ENCODE assay signal across 9 cellular contexts in genomic region chr20:34312024-34312460, GRCh38. TPM values are rescaled to one million over a fixed set of nuclear protein-coding genes. Genes with fewer than 3 reads are reported as not detected.
DNase-seq lines count a peak whose midpoint lies in the region; ATAC-seq, FAIRE-seq and TF ChIP-seq lines count a peak whose summit lies in the region.
"Had no signal": no experiment of that assay in that cellular context is flagged by ENCODE, and none has a peak within 500 bp of the region (broad histone marks: within the 10 kb centered on the region; RNA-seq: fewer than 3 reads in every experiment).

No MANE protein-coding gene starts in this region.

- H2AFZ ChIP-seq in GM12878 (ENCODE audit: control insufficient read depth, low read depth, low read length): no peak overlapping the region

- no peaks in the 10 kb centered on the region for H3K9me3 Mint-ChIP-seq in activated T-cell treated with anti-CD3 and anti-CD28 coated beads, Interleukin-2, amount 50 U/mL, for 4 hours
- H3K9me3 Mint-ChIP-seq: CD4-positive, CD25-positive, alpha-beta regulatory T cell had no signal

- RAD21 ChIA-PET in GM12878 (lab: Charles Lee; ENCODE audit: unreplicated experiment): interaction anchor here (0.5 to 3.7 kb wide), 52 partner anchors 10 to 460 kb away, joined by 3 to 58 read pairs (median 8); partner anchors contain the start of genes AHCY, DYNLRB1 and ITCH

- H3K4me1 Mint-ChIP-seq in activated T-cell treated with anti-CD3 and anti-CD28 coated beads, Interleukin-2, amount 50 U/mL, for 4 hours (ENCODE audit: low read depth): peaks cover 1% of the 10 kb centered on the region

- no peak overlapping the region for H3K9ac ChIP-seq in GM12878 (ENCODE audit: control insufficient read depth, insufficient read depth, low read length)

- TF ChIP-seq RAD21 in GM12878 (IDR thresholded peaks at IDR 0.05; ENCODE audit: insufficient read depth, low read depth, low read length): no peak

- no peaks in the 10 kb centered on the region for H3K36me3 Mint-ChIP-seq in activated T-cell treated with anti-CD3 and anti-CD28 coated beads, Interleukin-2, amount 50 U/mL, for 4 hours (ENCODE audit: insufficient read depth)
- H3K36me3 Mint-ChIP-seq: CD4-positive, CD25-positive, alpha-beta regulatory T cell had no signal

- H3K27ac ChIP-seq in GM12878 (ENCODE audit: control insufficient read depth, insufficient read depth) (no peak overlapping the region), testis (peak overlapping the region in 1 of 2 donors; percentile 36)

- peak; percentile 1 to 12 for ATAC-seq in activated T-cell treated with anti-CD3 and anti-CD28 coated beads, Interleukin-2, amount 50 U/mL, for 4 hours
- no peak; the same call in 2 of the 3 replicates for ATAC-seq in GM12878
- peak; percentile 68 for ATAC-seq in left lobe of liver
- ATAC-seq in HG02973 (IDR thresholded peaks at IDR 0.05; ENCODE audit: unreplicated experiment): no peak

- SMC1A ChIA-PET in GM12878 (lab: Charles Lee; ENCODE audit: uncharacterized antibody, unreplicated experiment): interaction anchor here (0.6 to 3.7 kb wide), 57 partner anchors 9 to 524 kb away, joined by 3 to 46 read pairs (median 5); partner anchors contain the start of genes AHCY and DYNLRB1

- no peaks in the 10 kb centered on the region for H3K79me2 ChIP-seq in GM12878 (ENCODE audit: control insufficient read depth, insufficient read depth, low read length)

- no peak overlapping the region for H3K4me3 Mint-ChIP-seq in activated T-cell treated with anti-CD3 and anti-CD28 coated beads, Interleukin-2, amount 50 U/mL, for 4 hours

- H4K20me1 ChIP-seq in GM12878 (ENCODE audit: control insufficient read depth, insufficient read depth): no peaks in the 10 kb centered on the region

- intact Hi-C loops in GM12878 (cut with micrococcal nuclease; ENCODE audit: unreplicated experiment): loop anchor here (1.0 to 5.0 kb wide), 4 partner anchors 161 to 455 kb away; no protein-coding TSS in a partner anchor
- intact Hi-C loops in testis (cut with DNase I; ENCODE audit: low total_unique reads): loop anchor here (10.0 kb wide), 2 partner anchors 117 to 163 kb away; no protein-coding TSS in a partner anchor

- peaks cover 8% of the 10 kb centered on the region; the same call in 1 of the 2 replicates for H3K4me1 ChIP-seq in GM12878 (ENCODE audit: control insufficient read depth, insufficient read depth, low read length)
- peaks cover 5% of the 10 kb centered on the region for H3K4me1 ChIP-seq in testis

- no peak for TF ChIP-seq CTCF in GM12878 (IDR thresholded peaks at IDR 0.05 in 2 of 3, conservative IDR thresholded peaks at IDR 0.05 in 1 of 3; ENCODE audit: control insufficient read depth in 2 of 3, extremely low read depth in 1 of 3, insufficient read depth in 1 of 3, low read depth in 3 of 3, low read length in 3 of 3)
- TF ChIP-seq CTCF in testis (IDR thresholded peaks at IDR 0.05): no peak

- H3K36me3 ChIP-seq in GM12878 (ENCODE audit: control insufficient read depth in 2 of 2, insufficient read depth in 2 of 2, low read length in 1 of 2) (no peaks in the 10 kb centered on the region), testis (ENCODE audit: low read depth, missing control alignments) (no peaks in the 10 kb centered on the region)

- no peak for DNase-seq in activated T-cell treated with anti-CD3 and anti-CD28 coated beads, Interleukin-2, amount 50 U/mL, for 4 hours
- DNase-seq in activated T-cell treated with anti-CD3 and anti-CD28 coated beads for 4 hours: no peak
- DNase-seq in GM12878 (ENCODE audit: low read depth, low spot score): no peak
- peak; percentile 87 for DNase-seq in left lobe of liver (ENCODE audit: low spot score)
- DNase-seq in testis: no peak
- DNase-seq in ureter (ENCODE audit: low spot score): no peak
- no peak for DNase-seq in KBM-7

- no peaks in the 10 kb centered on the region for H3K9me3 ChIP-seq in GM12878 (replicated peaks; ENCODE audit: control insufficient read depth, insufficient read depth, low read length)
- no peaks in the 10 kb centered on the region for H3K9me3 ChIP-seq in testis

- TF ChIP-seq EP300 in GM12878 (IDR thresholded peaks at IDR 0.05; ENCODE audit: borderline replicate concordance in 1 of 2, control insufficient read depth in 1 of 2, low read depth in 2 of 2, low read length in 2 of 2): no peak

- POLR2A ChIA-PET in GM12878 (lab: Charles Lee): interaction anchor here (0.7 to 1.1 kb wide), 6 partner anchors 104 to 458 kb away, joined by 3 to 7 read pairs (median 4); partner anchors contain the start of gene DYNLRB1

- H3K4me2 ChIP-seq in GM12878 (ENCODE audit: control insufficient read depth, insufficient read depth): peak overlapping the region; percentile 73

- CTCF ChIA-PET in GM12878 (lab: Yijun Ruan, JAX): interaction anchor here (0.6 to 5.8 kb wide), 68 partner anchors 10 to 512 kb away, joined by 3 to 83 read pairs (median 7); partner anchors contain the start of genes AHCY, DYNLRB1, ITCH and TP53INP2

- H3K4me3 ChIP-seq in GM12878 (no peak overlapping the region), testis (peak overlapping the region; percentile 9 to 51)

- in situ Hi-C loops in GM12878 (cut with MboI): loop anchor here (5.0 kb wide), 2 partner anchors 205 to 455 kb away; partner anchors contain the start of gene DYNLRB1
- in situ Hi-C loops in KBM-7 (cut with MboI; ENCODE audit: low pct_unique_long_range_greater_than_20kb, low sequenced_read_pairs): loop anchor here (25.0 kb wide), 2 partner anchors 200 to 400 kb away; partner anchors contain the start of genes DYNLRB1 and TP53INP2

- 25% methylated on average over 11 of the region's 11 CpGs for WGBS in GM12878 (ENCODE audit: insufficient coverage, insufficient replicate concordance, low lambda C conversion rate, missing lambda C conversion rate)
- WGBS in testis, 2 donors: 9 to 10% methylated on average over 7 to 11 of the region's 11 CpGs

- FAIRE-seq in GM12878 (lab: Jason Lieb, UNC): no peak

- BruUV-seq in GM12878 (replicated peaks; lab: Mats Ljungman, UMichigan): no TSS peak

- TF ChIP-seq POLR2A in GM12878 (IDR thresholded peaks at IDR 0.05; ENCODE audit: low read depth, low read length) (no peak), testis (IDR thresholded peaks at IDR 0.05) (no peak)

- peaks cover 0 to 9% of the 10 kb centered on the region in 2 experiments; a peak in 1 of 4 replicates for H3K27me3 ChIP-seq in GM12878 (replicated peaks in 1 of 2; ENCODE audit: control insufficient read depth in 2 of 2, insufficient read depth in 2 of 2, low read length in 1 of 2)
- no peaks in the 10 kb centered on the region for H3K27me3 ChIP-seq in testis

- H3K27me3 Mint-ChIP-seq in activated T-cell treated with anti-CD3 and anti-CD28 coated beads, Interleukin-2, amount 50 U/mL, for 4 hours (ENCODE audit: low read depth): peaks cover 17% of the 10 kb centered on the region

TF ChIP-seq in GM12878, 131 proteins besides CTCF, POLR2A, EP300 and RAD21 (continues in another document):
- TF ChIP-seq HDAC6 (IDR thresholded peaks at IDR 0.05; ENCODE audit: unreplicated experiment) (no peak), GATAD2B (conservative IDR thresholded peaks at IDR 0.05; ENCODE audit: low read depth) (no peak), MTA3 (IDR thresholded peaks at IDR 0.05; ENCODE audit: borderline replicate concordance, low read length) (no peak), ESRRA (IDR thresholded peaks at IDR 0.05; ENCODE audit: low read length) (no peak)

RNA-seq across cellular contexts. Expression of gene AHCY, which starts 8.9 kb away (rescaled TPM):
- 100 to 1,000 TPM; 172 to 217 (median 189) TPM for total RNA-seq in activated T-cell treated with anti-CD3 and anti-CD28 coated beads, Interleukin-2, amount 50 U/mL, for 4 hours
- 60.9 and 62.0 TPM in 2 replicates for total RNA-seq in GM12878 (2013; cell fraction: nucleolus; rRNA removed)
- total RNA-seq in GM12878 (2014; rRNA removed) (192 and 198 TPM in 2 replicates), GM12878 (2014; rRNA removed; fragmentation: Illumina TruSeq; extraction: Trizol) (151 and 163 TPM in 2 replicates), GM12878 (2021) (223 and 233 TPM in 2 replicates), left lobe of liver (115 TPM), testis (100 to 1,000 TPM; 127 to 178 TPM), ureter (103 TPM)
- polyA plus RNA-seq in GM12878 (2011; ENCODE audit: low read depth): 80.9 TPM
- polyA plus RNA-seq in GM12878 (2011; rRNA removed) (128 and 208 TPM in 2 replicates), GM12878 (2014; fragmentation: Illumina TruSeq; extraction: Trizol) (138 and 204 TPM in 2 replicates), GM12878 (2014; fragmentation: Nextera tagmentation; extraction: Ambion mirVana) (100 to 1,000 TPM in 1 of 2 experiments, 10 to 100 TPM in 1; 84.9 to 116 TPM), GM12878 (2014; rRNA removed) (218 and 247 TPM in 2 replicates), GM12878 (2016; fragmentation: Nextera tagmentation; extraction: Ambion mirVana) (100 to 1,000 TPM; 129 to 134 TPM), testis (ENCODE audit: insufficient read depth, low read depth, low replicate concordance) (237 TPM)
- polyA plus RNA-seq in GM12878 (2011; cell fraction: cytosol; rRNA removed): 296 and 341 TPM in 2 replicates
- polyA plus RNA-seq in GM12878 (2011; cell fraction: nucleus; rRNA removed): 234 and 261 TPM in 2 replicates
- 101 and 138 TPM in 2 replicates for polyA plus RNA-seq in GM12878 (2012)
- polyA minus RNA-seq in GM12878 (2011; rRNA and poly(A)+ RNA removed): 414 and 519 TPM in 2 replicates
- polyA minus RNA-seq in GM12878 (2011; cell fraction: cytosol; rRNA and poly(A)+ RNA removed): 123 and 129 TPM in 2 replicates
- 62.9 and 114 TPM in 2 replicates for polyA minus RNA-seq in GM12878 (2011; cell fraction: nucleus; rRNA and poly(A)+ RNA removed)

RNA-seq across cellular contexts. Expression of gene ITCH, which starts 51.0 kb away (rescaled TPM):
- 10 to 100 TPM; 41.6 to 45.6 (median 45.1) TPM for total RNA-seq in activated T-cell treated with anti-CD3 and anti-CD28 coated beads, Interleukin-2, amount 50 U/mL, for 4 hours
- 80.0 and 100 TPM in 2 replicates for total RNA-seq in GM12878 (2013; cell fraction: nucleolus; rRNA removed)
- total RNA-seq in GM12878 (2014; rRNA removed) (27.0 and 31.6 TPM in 2 replicates), GM12878 (2014; rRNA removed; fragmentation: Illumina TruSeq; extraction: Trizol) (42.7 and 46.1 TPM in 2 replicates), GM12878 (2021) (35.1 and 35.7 TPM in 2 replicates), left lobe of liver (45.6 TPM), testis (100 to 1,000 TPM in 1 of 2 donors, 10 to 100 TPM in 1; 88.1 to 107 TPM), ureter (65.0 TPM)
- 10.0 TPM for polyA plus RNA-seq in GM12878 (2011; ENCODE audit: low read depth)
- polyA plus RNA-seq in GM12878 (2011; rRNA removed) (14.1 and 20.4 TPM in 2 replicates), GM12878 (2014; fragmentation: Illumina TruSeq; extraction: Trizol) (27.7 and 32.8 TPM in 2 replicates), GM12878 (2014; fragmentation: Nextera tagmentation; extraction: Ambion mirVana) (1 to 10 TPM; 7.5 to 8.2 TPM), GM12878 (2014; rRNA removed) (11.9 and 15.7 TPM in 2 replicates), GM12878 (2016; fragmentation: Nextera tagmentation; extraction: Ambion mirVana) (10 to 100 TPM; 18.6 to 24.4 TPM), testis (ENCODE audit: insufficient read depth, low read depth, low replicate concordance) (75.4 TPM)
- 5.6 and 8.3 TPM in 2 replicates for polyA plus RNA-seq in GM12878 (2011; cell fraction: cytosol; rRNA removed)
- 6.8 and 9.4 TPM in 2 replicates for polyA plus RNA-seq in GM12878 (2011; cell fraction: nucleus; rRNA removed)
- polyA plus RNA-seq in GM12878 (2012): 12.9 and 15.3 TPM in 2 replicates
- 14.8 and 33.3 TPM in 2 replicates for polyA minus RNA-seq in GM12878 (2011; rRNA and poly(A)+ RNA removed)
- polyA minus RNA-seq in GM12878 (2011; cell fraction: cytosol; rRNA and poly(A)+ RNA removed): 11.1 and 12.4 TPM in 2 replicates
- 9.2 and 29.9 TPM in 2 replicates for polyA minus RNA-seq in GM12878 (2011; cell fraction: nucleus; rRNA and poly(A)+ RNA removed)

Comparison
In these comparisons a context has a peak if more than half of its experiments do, and no peak if none do; other contexts are left out.
1. ATAC-seq: peak in activated T-cell treated with anti-CD3 and anti-CD28 coated beads, Interleukin-2, amount 50 U/mL, for 4 hours (2 of 2) and left lobe of liver (single experiment); none in GM12878 (single experiment) and HG02973 (single experiment).